10 cellular contexts compared by ENCODE assay signal in the genomic region with DNA sequence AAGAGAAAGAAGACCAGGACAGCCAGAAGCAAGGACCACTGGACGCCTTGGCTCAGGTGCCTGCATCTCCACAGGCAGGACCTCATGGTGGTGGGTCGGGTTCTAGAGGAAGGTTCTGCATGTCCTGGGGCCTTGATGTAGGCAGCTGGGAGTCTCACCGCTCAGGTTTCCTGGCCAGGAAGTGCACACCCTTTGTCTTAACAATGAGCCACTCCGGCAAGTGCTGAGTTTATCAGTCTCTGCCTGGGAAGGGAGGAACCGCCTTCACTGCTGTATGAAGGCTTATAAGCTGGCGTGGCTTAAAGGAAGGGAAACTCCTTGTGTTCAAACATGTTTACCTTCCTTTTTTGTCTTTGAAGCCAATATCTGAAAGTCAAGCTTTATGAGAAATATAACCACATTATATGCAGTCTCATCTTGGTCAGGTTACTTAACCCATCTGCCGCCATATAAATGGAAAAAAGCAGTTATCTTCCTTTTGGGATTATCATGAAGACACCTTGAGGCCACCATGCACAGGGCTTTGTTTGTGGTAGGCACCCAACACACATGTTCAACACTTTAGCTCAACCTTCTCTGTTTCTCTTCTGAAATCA. TPM values are rescaled to one million over a fixed set of nuclear protein-coding genes. Genes with fewer than 3 reads are reported as not detected.
DNase-seq lines count a peak whose midpoint lies in the region; ATAC-seq and TF ChIP-seq lines count a peak whose summit lies in the region.
"Had no signal": no experiment of that assay in that cellular context is flagged by ENCODE, and none has a peak within 500 bp of the region (broad histone marks: within the 10 kb centered on the region; RNA-seq: fewer than 3 reads in every experiment).

A gene with protein sequence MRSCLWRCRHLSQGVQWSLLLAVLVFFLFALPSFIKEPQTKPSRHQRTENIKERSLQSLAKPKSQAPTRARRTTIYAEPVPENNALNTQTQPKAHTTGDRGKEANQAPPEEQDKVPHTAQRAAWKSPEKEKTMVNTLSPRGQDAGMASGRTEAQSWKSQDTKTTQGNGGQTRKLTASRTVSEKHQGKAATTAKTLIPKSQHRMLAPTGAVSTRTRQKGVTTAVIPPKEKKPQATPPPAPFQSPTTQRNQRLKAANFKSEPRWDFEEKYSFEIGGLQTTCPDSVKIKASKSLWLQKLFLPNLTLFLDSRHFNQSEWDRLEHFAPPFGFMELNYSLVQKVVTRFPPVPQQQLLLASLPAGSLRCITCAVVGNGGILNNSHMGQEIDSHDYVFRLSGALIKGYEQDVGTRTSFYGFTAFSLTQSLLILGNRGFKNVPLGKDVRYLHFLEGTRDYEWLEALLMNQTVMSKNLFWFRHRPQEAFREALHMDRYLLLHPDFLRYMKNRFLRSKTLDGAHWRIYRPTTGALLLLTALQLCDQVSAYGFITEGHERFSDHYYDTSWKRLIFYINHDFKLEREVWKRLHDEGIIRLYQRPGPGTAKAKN (minus strand): TSS at position 205 of the 596 bp plus-strand sequence. CDS start 119 bp downstream, at position 86.

- intact Hi-C loops in left colon (cut with DNase I, micrococcal nuclease): no loop called here

- H3K4me1 Mint-ChIP-seq in activated naive CD8-positive, alpha-beta T cell (ENCODE audit: low read depth): peaks cover 12% of the 10 kb centered on the region
- H3K4me1 Mint-ChIP-seq in activated naive CD8-positive, alpha-beta T cell treated with anti-CD3 and anti-CD28 coated beads, Interleukin-2, amount 50 U/mL, for 24 hours: peaks cover 12% of the 10 kb centered on the region
- H3K4me1 Mint-ChIP-seq in type B pancreatic cell (ENCODE audit: unreplicated experiment): peaks cover 39% of the 10 kb centered on the region

- in situ Hi-C loops in KBM-7 (cut with MboI; ENCODE audit: low pct_unique_long_range_greater_than_20kb, low sequenced_read_pairs): no loop called here

- H3K36me3 Mint-ChIP-seq in activated naive CD8-positive, alpha-beta T cell: peaks cover 3% of the 10 kb centered on the region
- peaks cover 3% of the 10 kb centered on the region for H3K36me3 Mint-ChIP-seq in activated naive CD8-positive, alpha-beta T cell treated with anti-CD3 and anti-CD28 coated beads, Interleukin-2, amount 50 U/mL, for 24 hours (ENCODE audit: low read depth)
- H3K36me3 Mint-ChIP-seq in type B pancreatic cell: no peaks in the 10 kb centered on the region

- H3K27ac Mint-ChIP-seq in activated naive CD8-positive, alpha-beta T cell: peak within 1 kb of the TSS; percentile 0
- no peak within 1 kb of the TSS for H3K27ac Mint-ChIP-seq in activated naive CD8-positive, alpha-beta T cell treated with anti-CD3 and anti-CD28 coated beads, Interleukin-2, amount 50 U/mL, for 24 hours
- H3K27ac Mint-ChIP-seq in type B pancreatic cell: peak within 1 kb of the TSS; percentile 92

- DNase-seq in activated naive CD8-positive, alpha-beta T cell treated with anti-CD3 and anti-CD28 coated beads, Interleukin-2, amount 50 U/mL, for 24 hours: no peak
- DNase-seq in activated effector memory CD4-positive, alpha-beta T cell treated with anti-CD3 and anti-CD28 coated beads, Interleukin-2, amount 50 U/mL, for 16 hours: peak; percentile 65
- peak; percentile 80 to 85 for DNase-seq in left colon
- no peak for DNase-seq in type B pancreatic cell (ENCODE audit: extremely low spot score, unreplicated experiment)
- no peak for DNase-seq in cortex of kidney (lab: John Stamatoyannopoulos, UW)
- no peak for DNase-seq in KBM-7
- DNase-seq: ACHN, NCI-H2081 had no signal

- no peaks in the 10 kb centered on the region for H3K27me3 Mint-ChIP-seq in activated naive CD8-positive, alpha-beta T cell
- no peaks in the 10 kb centered on the region for H3K27me3 Mint-ChIP-seq in activated naive CD8-positive, alpha-beta T cell treated with anti-CD3 and anti-CD28 coated beads, Interleukin-2, amount 50 U/mL, for 24 hours
- no peaks in the 10 kb centered on the region for H3K27me3 Mint-ChIP-seq in type B pancreatic cell

- no peak within 1 kb of the TSS for H3K4me3 Mint-ChIP-seq in activated naive CD8-positive, alpha-beta T cell
- H3K4me3 Mint-ChIP-seq in activated naive CD8-positive, alpha-beta T cell treated with anti-CD3 and anti-CD28 coated beads, Interleukin-2, amount 50 U/mL, for 24 hours: no peak within 1 kb of the TSS
- peak within 1 kb of the TSS; percentile 81 for H3K4me3 Mint-ChIP-seq in type B pancreatic cell

- no peak for ATAC-seq in activated naive CD8-positive, alpha-beta T cell treated with anti-CD3 and anti-CD28 coated beads, Interleukin-2, amount 50 U/mL, for 24 hours
- peak; percentile 74 for ATAC-seq in left colon
- ATAC-seq in GM21825 (IDR thresholded peaks at IDR 0.05; ENCODE audit: unreplicated experiment): no peak

- H3K9me3 Mint-ChIP-seq in activated naive CD8-positive, alpha-beta T cell (ENCODE audit: low read depth): peaks cover 4% of the 10 kb centered on the region
- peaks cover 14% of the 10 kb centered on the region for H3K9me3 Mint-ChIP-seq in activated naive CD8-positive, alpha-beta T cell treated with anti-CD3 and anti-CD28 coated beads, Interleukin-2, amount 50 U/mL, for 24 hours
- H3K9me3 Mint-ChIP-seq in type B pancreatic cell: peaks cover 10% of the 10 kb centered on the region

- no peak for TF ChIP-seq CTCF in type B pancreatic cell (conservative IDR thresholded peaks at IDR 0.05)

RNA-seq across cellular contexts. Expression of the gene that starts here (rescaled TPM):
- 100 to 1,000 TPM; 322 to 434 TPM for total RNA-seq in left colon
- total RNA-seq in type B pancreatic cell (ENCODE audit: low replicate concordance): 10.3 and 17.3 TPM in 2 replicates

Comparison
In these comparisons a context has a peak if more than half of its experiments do, and no peak if none do; other contexts are left out.
1. RNA of the gene that starts here (total RNA-seq): 322 to 434 TPM in left colon; 10.3 to 17.3 TPM in type B pancreatic cell; every median in the first group is over 10 times any median in the second.
2. DNase-seq: peak in activated effector memory CD4-positive, alpha-beta T cell treated with anti-CD3 and anti-CD28 coated beads, Interleukin-2, amount 50 U/mL, for 16 hours (single experiment) and left colon (2 of 2); none in activated naive CD8-positive, alpha-beta T cell treated with anti-CD3 and anti-CD28 coated beads, Interleukin-2, amount 50 U/mL, for 24 hours (single experiment), type B pancreatic cell (single experiment), cortex of kidney (single experiment) and KBM-7 (single experiment).